Comparison of ENCODE assay signal across 10 cellular contexts in the genomic region with DNA sequence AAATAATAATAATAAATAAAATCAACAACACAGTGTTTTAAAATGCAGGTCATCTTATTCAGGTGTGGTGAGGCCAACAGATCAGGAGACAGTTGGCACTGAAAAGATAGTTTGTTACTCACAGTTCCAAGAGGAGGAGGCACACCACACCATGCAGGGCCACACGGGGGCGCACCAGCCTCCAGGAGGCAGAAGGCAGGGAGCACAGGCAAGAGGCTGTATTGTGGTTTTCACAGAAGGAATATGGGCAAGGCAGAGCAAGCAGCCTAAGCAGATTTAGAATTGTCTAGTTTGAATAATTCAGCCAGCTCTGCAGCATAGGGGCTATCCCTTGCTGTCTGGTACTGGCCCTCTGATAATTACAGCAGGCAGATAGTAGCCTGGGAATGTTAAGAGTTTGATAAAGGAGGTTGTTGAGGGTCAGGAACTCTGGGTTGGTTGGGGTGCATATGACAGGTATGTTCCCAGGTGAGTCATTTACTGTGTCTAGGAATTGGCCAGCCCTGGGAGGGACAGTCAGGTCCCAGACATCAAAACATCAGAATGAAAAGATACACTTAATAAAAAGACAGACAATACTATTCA. TPM values are rescaled to one million over a fixed set of nuclear protein-coding genes. Genes with fewer than 3 reads are reported as not detected.
DNase-seq lines count a peak whose midpoint lies in the region; ATAC-seq, FAIRE-seq and TF ChIP-seq lines count a peak whose summit lies in the region.
"Had no signal": no experiment of that assay in that cellular context is flagged by ENCODE, and none has a peak within 500 bp of the region (broad histone marks: within the 10 kb centered on the region; RNA-seq: fewer than 3 reads in every experiment).

No MANE protein-coding gene starts in this region.

- no peak overlapping the region for H3K18ac ChIP-seq in H1 (ENCODE audit: extremely low read depth, low read length)

- no peak overlapping the region for H3K56ac ChIP-seq in H1 (replicated peaks; ENCODE audit: insufficient read length, low read depth, low read length)

- ATAC-seq in sciatic nerve, result no peak
- no peak for ATAC-seq in GM21515 (IDR thresholded peaks at IDR 0.05; ENCODE audit: unreplicated experiment)
- no peak for ATAC-seq in HG02623 (IDR thresholded peaks at IDR 0.05; ENCODE audit: unreplicated experiment)
- ATAC-seq: T-cell had no signal

- H3K79me2 ChIP-seq in H1 (ENCODE audit: control insufficient read depth in 1 of 2, insufficient read depth in 2 of 2, low read length in 2 of 2), result no peaks in the 10 kb centered on the region

- H2BK20ac ChIP-seq in H1 (ENCODE audit: low read length), result no peak overlapping the region

- no peak overlapping the region for H3K27ac ChIP-seq in H1 (ENCODE audit: low read depth, low read length)
- H3K27ac ChIP-seq: neutrophil had no signal

- no peak overlapping the region for H3K27ac Mint-ChIP-seq in HFFc6
- H3K27ac Mint-ChIP-seq: T-cell had no signal

- CTCF ChIA-PET in H1 (lab: Charles Lee; ENCODE audit: partially characterized antibody), result interaction anchor here (0.6 to 5.8 kb wide), 29 partner anchors 9 to 346 kb away, joined by 3 to 43 read pairs (median 4); a partner anchor contains a TSS

- H2AFZ ChIP-seq in H1 (ENCODE audit: low read length), result no peak overlapping the region

- no peaks in the 10 kb centered on the region for H3K79me1 ChIP-seq in H1 (ENCODE audit: low read depth, low read length)

- H3K23ac ChIP-seq in H1 (ENCODE audit: insufficient read length), result no peak overlapping the region

- TF ChIP-seq EP300 in H1 (IDR thresholded peaks at IDR 0.05; ENCODE audit: borderline replicate concordance in 1 of 2, low read depth in 2 of 2, low read length in 2 of 2), result no peak

- POLR2A ChIA-PET in H1 (lab: Charles Lee; ENCODE audit: partially characterized antibody), result interaction anchor here (1.0 kb wide), 1 partner anchor 184 kb away, joined by 3 read pairs; no protein-coding TSS in a partner anchor

- H3K4me1 ChIP-seq in H1 (replicated peaks in 1 of 4; ENCODE audit: control insufficient read depth in 3 of 4, insufficient read depth in 4 of 4, low read length in 3 of 4), result peaks cover 0 to 9% (median 6%) of the 10 kb centered on the region in 4 experiments; a peak in 3 of 7 replicates

- no peaks in the 10 kb centered on the region for H3K9me3 ChIP-seq in H1 (ENCODE audit: insufficient read depth in 2 of 2, low read depth in 1 of 2, low read length in 1 of 2)
- H3K9me3 ChIP-seq: neutrophil had no signal

- H3K14ac ChIP-seq in H1 (ENCODE audit: insufficient read length), result no peak overlapping the region

- H3K9ac ChIP-seq in H1 (replicated peaks in 1 of 4; ENCODE audit: extremely low read depth in 1 of 4, low read depth in 3 of 4, low read length in 3 of 4), result no peak overlapping the region

- no peak overlapping the region for H3K4me3 Mint-ChIP-seq in HFFc6
- H3K4me3 Mint-ChIP-seq: T-cell had no signal

- FAIRE-seq in H1 (lab: Jason Lieb, UNC), result peak; percentile 7

- H3K36me3 Mint-ChIP-seq in HFFc6 (ENCODE audit: low read depth), result no peaks in the 10 kb centered on the region
- H3K36me3 Mint-ChIP-seq: T-cell had no signal

- H3K36me3 ChIP-seq in H1 (ENCODE audit: control insufficient read depth in 2 of 4, insufficient read depth in 4 of 4, low read length in 3 of 4), result no peaks in the 10 kb centered on the region
- H3K36me3 ChIP-seq: neutrophil had no signal

- peak overlapping the region; percentile 37; the same call in 1 of the 2 replicates for H2BK5ac ChIP-seq in H1 (ENCODE audit: low read depth, low read length)

- H2BK12ac ChIP-seq in H1 (ENCODE audit: low read depth, low read length), result no peak overlapping the region

- no peak overlapping the region for H4K5ac ChIP-seq in H1 (ENCODE audit: insufficient read length, low read depth, low read length)

- no peak overlapping the region for H2BK15ac ChIP-seq in H1 (ENCODE audit: low read length)

- TF ChIP-seq POLR2A in H1 (IDR thresholded peaks at IDR 0.05; ENCODE audit: control extremely low read depth in 1 of 2, low read depth in 2 of 2, low read length in 2 of 2), result no peak

- 17% methylated on average over 2 of the region's 2 CpGs; no CpG with 5 or more reads in 1 of the 2 experiments for WGBS in H1 (ENCODE audit: extremely low coverage in 1 of 2, insufficient coverage in 1 of 2, insufficient read length in 1 of 2, insufficient replicate concordance in 2 of 2, low coverage in 1 of 2, low lambda C conversion rate in 2 of 2, missing lambda C conversion rate in 1 of 2), 2 experiments

- no peaks in the 10 kb centered on the region for H4K20me1 ChIP-seq in H1 (replicated peaks in 1 of 2; ENCODE audit: control insufficient read depth in 1 of 2, insufficient read depth in 2 of 2, low read length in 2 of 2)

- peak; percentile 93 for TF ChIP-seq CTCF in HFFc6 (IDR thresholded peaks at IDR 0.05)
- peak; percentile 89 to 97 (median 94) for TF ChIP-seq CTCF in H1 (IDR thresholded peaks at IDR 0.05; ENCODE audit: control extremely low read depth in 1 of 3, insufficient read depth in 1 of 3, low read depth in 1 of 3, low read length in 3 of 3)

- intact Hi-C loops in sciatic nerve (cut with DNase I), result no loop called here

- H3K4me3 ChIP-seq in H1 (ENCODE audit: extremely low read depth in 1 of 4, insufficient read depth in 2 of 4, low read depth in 3 of 4, low read length in 4 of 4), result no peak overlapping the region

- H3K4ac ChIP-seq in H1 (replicated peaks; ENCODE audit: insufficient read length, low read depth, low read length), result no peak overlapping the region

- H3K4me1 Mint-ChIP-seq in HFFc6 (ENCODE audit: low read depth), result peaks cover 28% of the 10 kb centered on the region

- no peaks in the 10 kb centered on the region; the same call in 1 of the 2 replicates for H3K23me2 ChIP-seq in H1 (ENCODE audit: low read depth, low read length)

- H3K27me3 ChIP-seq in H1 (replicated peaks in 1 of 4; ENCODE audit: control insufficient read depth in 3 of 4, extremely low read depth in 1 of 4, insufficient read depth in 3 of 4, low read length in 3 of 4), result no peaks in the 10 kb centered on the region

- H3K4me2 ChIP-seq in H1 (ENCODE audit: insufficient read depth in 1 of 2, low read depth in 2 of 2, low read length in 2 of 2), result no peak overlapping the region

- no peak overlapping the region for H4K91ac ChIP-seq in H1 (replicated peaks; ENCODE audit: insufficient read length, low read length)

- H4K8ac ChIP-seq in H1 (ENCODE audit: extremely low read depth, insufficient read depth, low read length), result no peak overlapping the region

- H3K27me3 Mint-ChIP-seq in HFFc6 (ENCODE audit: insufficient read depth), result no peaks in the 10 kb centered on the region; the same call in 1 of the 2 replicates

- peak; percentile 81 to 86 for TF ChIP-seq RAD21 in H1 (IDR thresholded peaks at IDR 0.05 in 1 of 2, conservative IDR thresholded peaks at IDR 0.05 in 1 of 2; ENCODE audit: low read depth in 2 of 2, low read length in 2 of 2)

- no peak overlapping the region for H2AK5ac ChIP-seq in H1 (ENCODE audit: low read depth, low read length)

- H3K9me3 Mint-ChIP-seq in HFFc6, result no peaks in the 10 kb centered on the region
- H3K9me3 Mint-ChIP-seq: T-cell had no signal

- H2BK120ac ChIP-seq in H1 (replicated peaks; ENCODE audit: low read depth, low read length), result no peak overlapping the region

- DNase-seq in DMS53 (lab: John Stamatoyannopoulos, UW), result peak; percentile 80
- DNase-seq in HFFc6, result peak; percentile 65
- peak; percentile 1 for DNase-seq in SHP77 treated with DMSO at 0.1 percent for 48 hours (lab: John Stamatoyannopoulos, UW)
- DNase-seq in H1 (ENCODE audit: low read depth in 1 of 2, low spot score in 2 of 2), result peak; percentile 54 to 95
- DNase-seq in sciatic nerve (ENCODE audit: low spot score), result peak; percentile 69
- no peak for DNase-seq in NCI-H2029 (lab: John Stamatoyannopoulos, UW)

TF ChIP-seq in H1, 55 proteins besides CTCF, POLR2A, EP300 and RAD21:
- TF ChIP-seq JUND (IDR thresholded peaks at IDR 0.05; ENCODE audit: low read length), result no peak
- peak; percentile 5; the same call in 1 of the 2 replicates for TF ChIP-seq TEAD4 (IDR thresholded peaks at IDR 0.05; ENCODE audit: low read depth, low read length)
- TF ChIP-seq, protein P1, sequence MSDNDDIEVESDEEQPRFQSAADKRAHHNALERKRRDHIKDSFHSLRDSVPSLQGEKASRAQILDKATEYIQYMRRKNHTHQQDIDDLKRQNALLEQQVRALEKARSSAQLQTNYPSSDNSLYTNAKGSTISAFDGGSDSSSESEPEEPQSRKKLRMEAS (IDR thresholded peaks at IDR 0.05), result 0 out of 2 replicates have a peak, but pooled peaks have one; percentile 36

RNA-seq across cellular contexts. Expression of a gene that starts 31.3 kb away (rescaled TPM):
- under 1 TPM; 0.09 to 0.40 (median 0.26) TPM for total RNA-seq in HFFc6 (2021; fragmentation: NEBNext Ultra II Directional; extraction: Animal tissue kit (Norgen Biotek cat#: 25700))
- not detected in 2 replicates for total RNA-seq in H1 (2021; fragmentation: NEBNext Ultra II Directional; extraction: Animal tissue kit (Norgen Biotek cat#: 25700))
- 0.02 TPM in 1 of 2 replicates, not detected in the other for polyA plus RNA-seq in H1 (2011; rRNA removed)
- polyA plus RNA-seq in H1 (2011; cell fraction: cytosol; rRNA removed), result not detected
- polyA plus RNA-seq in H1 (2011; cell fraction: nucleus; rRNA removed), result not detected
- not detected in 4 replicates for polyA plus RNA-seq in H1 (2012, experiment 1 of 2)
- polyA plus RNA-seq in H1 (2012, experiment 2 of 2), result not detected
- not detected for polyA plus RNA-seq in H1 (2013, experiment 1 of 2)
- not detected for polyA plus RNA-seq in H1 (2013, experiment 2 of 2)
- polyA minus RNA-seq in H1 (2011; rRNA and poly(A)+ RNA removed), result not detected in 2 replicates
- polyA minus RNA-seq in H1 (2011; cell fraction: cytosol; rRNA and poly(A)+ RNA removed), result not detected
- polyA minus RNA-seq in H1 (2011; cell fraction: nucleus; rRNA and poly(A)+ RNA removed), result not detected
- not detected for total RNA-seq in sciatic nerve
- total RNA-seq: T-cell had no signal
